8 cellular contexts compared by ENCODE assay signal in the genomic region with DNA sequence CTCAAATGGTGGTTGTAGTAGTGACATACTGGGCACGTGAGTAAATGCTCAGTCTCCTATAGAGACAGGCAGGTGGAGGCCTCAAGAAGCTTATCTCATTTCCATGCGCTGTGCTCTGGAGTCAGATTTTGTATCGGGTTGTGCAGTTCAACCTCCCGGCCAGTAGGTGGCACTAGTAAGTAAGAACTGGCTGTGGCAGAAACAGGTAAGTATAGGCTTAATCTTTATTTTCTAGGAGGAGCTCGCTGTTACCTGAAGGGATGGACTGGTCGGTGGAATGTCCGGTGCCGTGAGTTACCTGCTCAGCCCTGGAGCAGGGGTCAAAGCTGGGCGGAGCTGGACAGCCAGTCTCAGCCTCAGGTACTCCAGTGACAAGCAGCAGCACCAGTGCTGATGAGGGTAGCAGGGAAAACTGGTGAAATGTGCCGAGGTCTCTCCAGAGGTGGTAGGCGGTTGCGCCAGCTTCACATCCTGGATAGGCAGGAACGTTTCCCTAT.
DNase-seq lines count a peak whose midpoint lies in the region; ATAC-seq and TF ChIP-seq lines count a peak whose summit lies in the region.

No MANE protein-coding gene starts in this region.

- no peaks in the 10 kb centered on the region for H3K27me3 ChIP-seq in ascending aorta

- H3K36me3 ChIP-seq in ascending aorta = no peaks in the 10 kb centered on the region

- H3K4me1 ChIP-seq in ascending aorta = no peaks in the 10 kb centered on the region

- H3K9me3 ChIP-seq in ascending aorta = no peaks in the 10 kb centered on the region

- peak; percentile 95 for ATAC-seq in GM21515 (IDR thresholded peaks at IDR 0.05; ENCODE audit: unreplicated experiment)

- intact Hi-C loops in ascending aorta (cut with DNase I) = loop anchor here (5.0 kb wide), 1 partner anchor 1338 kb away; no protein-coding TSS in a partner anchor

- DNase-seq in ELR (ENCODE audit: low read depth) = peak; percentile 10
- DNase-seq in HPDE6-E6E7 (ENCODE audit: extremely low spot score) = peak; percentile 40
- peak; percentile 80 for DNase-seq in RPMI8226
- DNase-seq in ascending aorta (ENCODE audit: low spot score in 2 of 2) = no peak
- peak; percentile 64 for DNase-seq in iPS-NIHi11 (ENCODE audit: low spot score)
- peak; percentile 3 for DNase-seq in stimulated activated CD4-positive, alpha-beta T cell treated with anti-CD3 and anti-CD28 coated beads, Interleukin-2, amount 100 ng/mL, for 4 hours (ENCODE audit: low read depth)
- DNase-seq in NCI-H226 = no peak

- TF ChIP-seq CTCF in ascending aorta (IDR thresholded peaks at IDR 0.05) = peak; percentile 14 to 65 (median 61)

- H3K27ac ChIP-seq in ascending aorta = no peak overlapping the region

- no peak overlapping the region for H3K4me3 ChIP-seq in ascending aorta

Comparison
In these comparisons a context has a peak if more than half of its experiments do, and no peak if none do; other contexts are left out.
1. DNase-seq: peak in ELR (single experiment), HPDE6-E6E7 (single experiment), RPMI8226 (single experiment), iPS-NIHi11 (single experiment) and stimulated activated CD4-positive, alpha-beta T cell treated with anti-CD3 and anti-CD28 coated beads, Interleukin-2, amount 100 ng/mL, for 4 hours (single experiment); none in ascending aorta (0 of 2) and NCI-H226 (single experiment).